In genomic region chr14:92794547-92794941, GRCh38 we compare ENCODE assay signal across 8 cellular contexts.
DNase-seq lines count a peak whose midpoint lies in the region; ATAC-seq lines count a peak whose summit lies in the region.

No MANE protein-coding gene starts in this region.

- peaks cover 17% of the 10 kb centered on the region for H3K4me1 Mint-ChIP-seq in stimulated activated effector memory CD8-positive, alpha-beta T cell treated with anti-CD3 and anti-CD28 coated beads, Interleukin-12 subunit alpha, Interleukin-12 subunit beta, amount 100 ng/mL, for 72 hours

- H3K9me3 Mint-ChIP-seq in stimulated activated effector memory CD8-positive, alpha-beta T cell treated with anti-CD3 and anti-CD28 coated beads, Interleukin-12 subunit alpha, Interleukin-12 subunit beta, amount 100 ng/mL, for 72 hours: peaks cover 13% of the 10 kb centered on the region

- peak overlapping the region; percentile 95 for H3K4me3 ChIP-seq in adipocyte (ENCODE audit: low read length)
- H3K4me3 ChIP-seq in iPS-15b (ENCODE audit: low read depth, low read length): peak overlapping the region; percentile 94

- DNase-seq in EL (peak; percentile 18), HS-27A (ENCODE audit: low read depth) (peak; percentile 14), adipocyte (ENCODE audit: low read depth) (peak; percentile 46), MV-4-11 (lab: John Stamatoyannopoulos, UW) (no peak)
- DNase-seq in stimulated activated effector memory CD8-positive, alpha-beta T cell treated with anti-CD3 and anti-CD28 coated beads, Interleukin-12 subunit alpha, Interleukin-12 subunit beta, amount 100 ng/mL, for 72 hours (ENCODE audit: low spot score in 2 of 2): no peak
- DNase-seq in stimulated activated CD4-positive, alpha-beta T cell treated with anti-CD3 and anti-CD28 coated beads, Interleukin-2, amount 100 ng/mL, for 48 hours: no peak

- H3K4me1 ChIP-seq in adipocyte (ENCODE audit: control insufficient read depth, insufficient read depth, low read length) (peaks cover 25% of the 10 kb centered on the region), iPS-15b (ENCODE audit: control insufficient read depth, insufficient read depth, low read length) (peaks cover 7% of the 10 kb centered on the region)

- peak overlapping the region; percentile 99 for H3K4me3 Mint-ChIP-seq in stimulated activated effector memory CD8-positive, alpha-beta T cell treated with anti-CD3 and anti-CD28 coated beads, Interleukin-12 subunit alpha, Interleukin-12 subunit beta, amount 100 ng/mL, for 72 hours

- H3K36me3 ChIP-seq in adipocyte (ENCODE audit: control insufficient read depth, insufficient read depth, low read length, severe bottlenecking): peaks cover 20% of the 10 kb centered on the region
- peaks cover 4% of the 10 kb centered on the region for H3K36me3 ChIP-seq in iPS-15b (ENCODE audit: control insufficient read depth, insufficient read depth, low read length)

- H3K9ac ChIP-seq in adipocyte (ENCODE audit: low read length) (peak overlapping the region; percentile 98), iPS-15b (ENCODE audit: low read depth, low read length) (peak overlapping the region; percentile 96)

- H3K27ac Mint-ChIP-seq in stimulated activated effector memory CD8-positive, alpha-beta T cell treated with anti-CD3 and anti-CD28 coated beads, Interleukin-12 subunit alpha, Interleukin-12 subunit beta, amount 100 ng/mL, for 72 hours: peak overlapping the region; percentile 99

- peaks cover 8% of the 10 kb centered on the region for H3K9me3 ChIP-seq in adipocyte (ENCODE audit: control insufficient read depth, low read length)
- no peaks in the 10 kb centered on the region for H3K9me3 ChIP-seq in iPS-15b (ENCODE audit: control insufficient read depth, insufficient read depth, low read length)

- H3K27me3 ChIP-seq in adipocyte (replicated peaks; ENCODE audit: control insufficient read depth, insufficient read depth, low read length) (no peaks in the 10 kb centered on the region), iPS-15b (ENCODE audit: control insufficient read depth, insufficient read depth, low read length) (no peaks in the 10 kb centered on the region)

- ATAC-seq in stimulated activated effector memory CD8-positive, alpha-beta T cell treated with anti-CD3 and anti-CD28 coated beads, Interleukin-12 subunit alpha, Interleukin-12 subunit beta, amount 100 ng/mL, for 72 hours: no peak
- no peak for ATAC-seq in HG03045 (IDR thresholded peaks at IDR 0.05; ENCODE audit: unreplicated experiment)

- H3K36me3 Mint-ChIP-seq in stimulated activated effector memory CD8-positive, alpha-beta T cell treated with anti-CD3 and anti-CD28 coated beads, Interleukin-12 subunit alpha, Interleukin-12 subunit beta, amount 100 ng/mL, for 72 hours: peaks cover 38% of the 10 kb centered on the region

Comparison
In these comparisons a context has a peak if more than half of its experiments do, and no peak if none do; other contexts are left out.
1. DNase-seq: peak in EL (single experiment), HS-27A (single experiment) and adipocyte (single experiment); none in stimulated activated effector memory CD8-positive, alpha-beta T cell treated with anti-CD3 and anti-CD28 coated beads, Interleukin-12 subunit alpha, Interleukin-12 subunit beta, amount 100 ng/mL, for 72 hours (0 of 2), MV-4-11 (single experiment) and stimulated activated CD4-positive, alpha-beta T cell treated with anti-CD3 and anti-CD28 coated beads, Interleukin-2, amount 100 ng/mL, for 48 hours (0 of 2).